In the genomic region with DNA sequence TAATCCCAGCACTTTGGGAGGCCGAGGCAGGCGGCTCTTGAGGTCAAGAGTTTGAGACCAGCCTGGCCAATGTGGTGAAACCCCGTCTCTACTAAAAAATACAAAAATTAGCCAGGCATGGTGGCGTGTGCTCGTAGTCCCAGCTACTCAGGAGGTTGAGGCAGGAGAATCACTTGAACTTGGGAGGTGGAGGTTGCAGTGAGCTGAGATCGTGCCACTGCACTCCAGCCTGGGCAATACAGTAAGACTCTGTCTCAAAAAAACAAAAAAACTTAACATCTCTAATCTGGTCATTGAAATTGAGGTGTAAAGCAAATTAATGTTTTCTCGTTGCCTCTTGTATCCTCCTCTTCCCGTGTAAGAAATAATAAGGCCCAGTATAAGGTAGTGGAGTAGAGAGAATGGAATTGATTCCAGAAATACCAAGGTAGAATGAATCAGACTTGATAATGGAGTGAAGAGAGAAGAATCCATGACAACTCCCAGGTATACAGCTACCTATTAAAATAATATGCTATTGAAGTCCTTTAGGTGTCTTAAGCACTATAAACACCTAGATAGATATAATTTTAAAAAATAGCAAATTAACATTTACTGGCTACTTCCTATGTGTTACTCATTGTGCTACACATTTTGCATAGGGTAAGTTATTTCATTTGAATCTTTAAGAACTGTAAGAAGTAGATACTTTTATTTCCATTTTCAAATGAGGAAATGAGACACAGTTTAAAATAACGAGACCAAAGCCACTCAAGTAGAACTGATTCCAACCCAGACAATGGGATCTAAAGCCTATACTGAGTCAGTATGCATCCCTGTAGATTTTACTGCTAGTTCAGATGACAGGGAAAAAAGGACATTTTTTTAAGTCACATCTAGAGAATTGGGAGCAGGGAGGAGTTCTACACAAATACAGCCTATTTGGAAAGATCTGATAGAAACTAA, we compare ENCODE assay signal across 12 cellular contexts. TPM values are rescaled to one million over a fixed set of nuclear protein-coding genes. Genes with fewer than 3 reads are reported as not detected.
A peak's percentile ranks its signal among the peaks of the same experiment; 100 is the strongest.
DNase-seq lines count a peak whose midpoint lies in the region; ATAC-seq and TF ChIP-seq lines count a peak whose summit lies in the region.
"Had no signal": no experiment of that assay in that cellular context is flagged by ENCODE, and none has a peak within 500 bp of the region (broad histone marks: within the 10 kb centered on the region; RNA-seq: fewer than 3 reads in every experiment).

No MANE protein-coding gene starts in this region.

- no peak overlapping the region for H2AFZ ChIP-seq in osteoblast (ENCODE audit: low read length)

- intact Hi-C loops in upper lobe of right lung (cut with DNase I): no loop called here

- peak overlapping the region; percentile 33 for H3K27ac Mint-ChIP-seq in activated CD4-positive, alpha-beta T cell treated with anti-CD3 and anti-CD28 coated beads, Interleukin-2, amount 10 ng/mL, durations not matched to agents 7 days and 5 days
- H3K27ac Mint-ChIP-seq in WTC11: no peak overlapping the region

- no peaks in the 10 kb centered on the region for H3K27me3 ChIP-seq in osteoblast (ENCODE audit: insufficient read depth, low read length)
- no peaks in the 10 kb centered on the region for H3K27me3 ChIP-seq in upper lobe of right lung
- H3K27me3 ChIP-seq: breast epithelium had no signal

- peaks cover 38% of the 10 kb centered on the region for H3K36me3 Mint-ChIP-seq in activated CD4-positive, alpha-beta T cell treated with anti-CD3 and anti-CD28 coated beads, Interleukin-2, amount 10 ng/mL, durations not matched to agents 7 days and 5 days (ENCODE audit: low read depth)
- H3K36me3 Mint-ChIP-seq in WTC11: no peaks in the 10 kb centered on the region; the same call in 1 of the 2 replicates

- H3K4me1 ChIP-seq in osteoblast (ENCODE audit: insufficient read depth, low read length) (peaks cover 38% of the 10 kb centered on the region), upper lobe of right lung (peaks cover 42% of the 10 kb centered on the region)

- no peaks in the 10 kb centered on the region for H3K27me3 Mint-ChIP-seq in activated CD4-positive, alpha-beta T cell treated with anti-CD3 and anti-CD28 coated beads, Interleukin-2, amount 10 ng/mL, durations not matched to agents 7 days and 5 days
- H3K27me3 Mint-ChIP-seq in WTC11 (ENCODE audit: low read depth): no peaks in the 10 kb centered on the region

- POLR2A ChIA-PET in activated CD4-positive, alpha-beta T cell treated with anti-CD3 and anti-CD28 coated beads, Interleukin-2, amount 10 ng/mL, durations not matched to agents 7 days and 5 days (lab: Charles Lee): no interaction called here
- POLR2A ChIA-PET in WTC11 (lab: Charles Lee): no interaction called here

- TF ChIP-seq CTCF in WTC11 (IDR thresholded peaks at IDR 0.05) (no peak), osteoblast (IDR thresholded peaks at IDR 0.05; ENCODE audit: extremely low read depth, low read depth, low read length) (no peak), upper lobe of right lung (IDR thresholded peaks at IDR 0.05) (no peak)

- H3K4me3 Mint-ChIP-seq in activated CD4-positive, alpha-beta T cell treated with anti-CD3 and anti-CD28 coated beads, Interleukin-2, amount 10 ng/mL, durations not matched to agents 7 days and 5 days: no peak overlapping the region
- no peak overlapping the region for H3K4me3 Mint-ChIP-seq in WTC11

- H3K9me3 ChIP-seq in osteoblast (ENCODE audit: low read depth, low read length): no peaks in the 10 kb centered on the region
- no peaks in the 10 kb centered on the region for H3K9me3 ChIP-seq in upper lobe of right lung
- H3K9me3 ChIP-seq: breast epithelium had no signal

- peak; percentile 33 for ATAC-seq in HG02973 (IDR thresholded peaks at IDR 0.05; ENCODE audit: unreplicated experiment)
- ATAC-seq in WTC11: no peak
- ATAC-seq in HG02798 (IDR thresholded peaks at IDR 0.05; ENCODE audit: poor library complexity, unreplicated experiment): no peak
- no peak for ATAC-seq in upper lobe of right lung

- DNase-seq in activated CD4-positive, alpha-beta T cell treated with anti-CD3 and anti-CD28 coated beads, Interleukin-2, amount 10 ng/mL, durations not matched to agents 7 days and 5 days: no peak
- no peak for DNase-seq in activated CD4-positive, alpha-beta T cell treated with anti-CD3 and anti-CD28 coated beads for 1 hour
- DNase-seq in WTC11 (ENCODE audit: low spot score): no peak
- DNase-seq in osteoblast (ENCODE audit: insufficient read length, low spot score, missing footprints): no peak
- DNase-seq in upper lobe of right lung: no peak
- no peak for DNase-seq in erythroblast (lab: John Stamatoyannopoulos, UW)
- DNase-seq: NCI-H524, nucleus accumbens had no signal

- peaks cover 67% of the 10 kb centered on the region for H3K4me1 Mint-ChIP-seq in activated CD4-positive, alpha-beta T cell treated with anti-CD3 and anti-CD28 coated beads, Interleukin-2, amount 10 ng/mL, durations not matched to agents 7 days and 5 days
- H3K4me1 Mint-ChIP-seq in WTC11: peaks cover 7% of the 10 kb centered on the region

- H3K4me3 ChIP-seq in osteoblast (ENCODE audit: insufficient read depth, low read length) (no peak overlapping the region), upper lobe of right lung (no peak overlapping the region)
- H3K4me3 ChIP-seq: breast epithelium had no signal

- H3K27ac ChIP-seq in osteoblast (ENCODE audit: low read depth, low read length) (peak overlapping the region; percentile 35), upper lobe of right lung (no peak overlapping the region)
- H3K27ac ChIP-seq: breast epithelium, KMS-11 had no signal

- no peaks in the 10 kb centered on the region for H3K9me3 Mint-ChIP-seq in activated CD4-positive, alpha-beta T cell treated with anti-CD3 and anti-CD28 coated beads, Interleukin-2, amount 10 ng/mL, durations not matched to agents 7 days and 5 days
- H3K9me3 Mint-ChIP-seq in WTC11: no peaks in the 10 kb centered on the region

- H3K79me2 ChIP-seq in osteoblast (ENCODE audit: insufficient read depth, low read length): peaks cover 99% of the 10 kb centered on the region

- H3K4me2 ChIP-seq in osteoblast (ENCODE audit: insufficient read depth, low read length): no peak overlapping the region
- H3K4me2 ChIP-seq: KMS-11 had no signal

- H3K36me3 ChIP-seq in osteoblast (ENCODE audit: insufficient read depth, low read length): peaks cover 2% of the 10 kb centered on the region
- no peaks in the 10 kb centered on the region for H3K36me3 ChIP-seq in upper lobe of right lung
- H3K36me3 ChIP-seq: breast epithelium had no signal

- TF ChIP-seq POLR2A in erythroblast (IDR thresholded peaks at IDR 0.05; ENCODE audit: low read length): no peak

- CTCF ChIA-PET in activated CD4-positive, alpha-beta T cell treated with anti-CD3 and anti-CD28 coated beads, Interleukin-2, amount 10 ng/mL, durations not matched to agents 7 days and 5 days (lab: Charles Lee): interaction anchor here (0.9 kb wide), 1 partner anchor 11 kb away, joined by 3 read pairs; no protein-coding TSS in a partner anchor
- CTCF ChIA-PET in WTC11 (lab: Charles Lee): no interaction called here

- peaks cover 57% of the 10 kb centered on the region for H4K20me1 ChIP-seq in osteoblast (ENCODE audit: insufficient read depth, low read length)

TF ChIP-seq in WTC11, 78 proteins besides CTCF, POLR2A, EP300 and RAD21:
- TF ChIP-seq ZNF281 (CRISPR knock-in tag; IDR thresholded peaks at IDR 0.05) (no peak), KAT7 (CRISPR knock-in tag; IDR thresholded peaks at IDR 0.05; ENCODE audit: borderline replicate concordance) (no peak), NFATC4 (CRISPR knock-in tag; IDR thresholded peaks at IDR 0.05) (no peak), ZNF121 (CRISPR knock-in tag; IDR thresholded peaks at IDR 0.05) (peak; percentile 52; the same call in 1 of the 2 replicates)

RNA-seq across cellular contexts. Expression of gene RAP1B, which starts 23.2 kb away (rescaled TPM):
- 100 to 1,000 TPM; 223 to 284 TPM for total RNA-seq in activated CD4-positive, alpha-beta T cell treated with anti-CD3 and anti-CD28 coated beads, Interleukin-2, amount 10 ng/mL, durations not matched to agents 7 days and 5 days
- total RNA-seq in WTC11 (2021) (82.3 to 86.9 TPM (median 84.3 TPM) in 3 replicates), osteoblast (231 and 243 TPM in 2 replicates), upper lobe of right lung (158 TPM)

RNA-seq across cellular contexts. Expression of gene NUP107, which starts 52.9 kb away (rescaled TPM):
- 100 to 1,000 TPM in 1 of 2 experiments, 10 to 100 TPM in 1; 82.0 to 100 TPM for total RNA-seq in activated CD4-positive, alpha-beta T cell treated with anti-CD3 and anti-CD28 coated beads, Interleukin-2, amount 10 ng/mL, durations not matched to agents 7 days and 5 days
- 117 to 132 TPM (median 120 TPM) in 3 replicates for total RNA-seq in WTC11 (2021)
- total RNA-seq in osteoblast: 34.5 and 43.8 TPM in 2 replicates
- total RNA-seq in upper lobe of right lung: 22.7 TPM
